8 cellular contexts compared by ENCODE assay signal in genomic region chr2:61536723-61537581, GRCh38. TPM values are rescaled to one million over a fixed set of nuclear protein-coding genes. Genes with fewer than 3 reads are reported as not detected.
DNase-seq lines count a peak whose midpoint lies in the region; ATAC-seq and TF ChIP-seq lines count a peak whose summit lies in the region.

No MANE protein-coding gene starts in this region.

- H4K20me1 ChIP-seq in PC-9 (ENCODE audit: insufficient read depth) = peaks cover 44% of the 10 kb centered on the region

- H2AFZ ChIP-seq in PC-9 = peak overlapping the region; percentile 77

- no peaks in the 10 kb centered on the region for H3K9me3 ChIP-seq in HUES6 (ENCODE audit: control insufficient read depth, insufficient read depth, low read depth, low read length)
- H3K9me3 ChIP-seq in PC-9 (ENCODE audit: insufficient read depth, low read depth) = no peaks in the 10 kb centered on the region
- H3K9me3 ChIP-seq in esophagus squamous epithelium = no peaks in the 10 kb centered on the region

- peak in 2 of 4 donors; percentile 65 to 76 for TF ChIP-seq POLR2A in esophagus squamous epithelium (IDR thresholded peaks at IDR 0.05)

- peak overlapping the region; percentile 92 for H3K4me2 ChIP-seq in PC-9

- DNase-seq in DMS 273 (lab: John Stamatoyannopoulos, UW; ENCODE audit: unreplicated experiment) = peak; percentile 96
- DNase-seq in PC-9 = peak in 1 of 2 experiments; percentile 81
- peak; percentile 82 to 90 for DNase-seq in activated T-cell treated with anti-CD3 and anti-CD28 coated beads, Interleukin-2, amount 50 U/mL, for 72 hours
- peak; percentile 62 for DNase-seq in esophagus squamous epithelium (lab: John Stamatoyannopoulos, UW)
- DNase-seq in myocyte (ENCODE audit: low read depth) = peak; percentile 88
- DNase-seq in stimulated activated CD8-positive, alpha-beta memory T cell treated with anti-CD3 and anti-CD28 coated beads, Interleukin-7, amount 100 ng/mL, for 4 hours (ENCODE audit: low read depth in 2 of 2) = peak; percentile 81 to 82

- H3K27ac Mint-ChIP-seq in activated T-cell treated with anti-CD3 and anti-CD28 coated beads, Interleukin-2, amount 50 U/mL, for 72 hours = peak overlapping the region; percentile 91

- 0 to 1% methylated on average over 9 to 13 of the region's 60 CpGs for WGBS in esophagus squamous epithelium, 2 donors

- peaks cover 9% of the 10 kb centered on the region for H3K4me1 ChIP-seq in HUES6 (ENCODE audit: control insufficient read depth, insufficient read depth, low read length)
- peaks cover 33% of the 10 kb centered on the region for H3K4me1 ChIP-seq in PC-9 (replicated peaks; ENCODE audit: insufficient read depth)
- peaks cover 7 to 52% (median 26%) of the 10 kb centered on the region in 3 donors for H3K4me1 ChIP-seq in esophagus squamous epithelium

- H3K9me3 Mint-ChIP-seq in activated T-cell treated with anti-CD3 and anti-CD28 coated beads, Interleukin-2, amount 50 U/mL, for 72 hours = no peaks in the 10 kb centered on the region

- H3K4me3 ChIP-seq in HUES6 (ENCODE audit: low read depth, low read length) = peak overlapping the region; percentile 79
- peak overlapping the region; percentile 94 for H3K4me3 ChIP-seq in PC-9
- H3K4me3 ChIP-seq in esophagus squamous epithelium = peak overlapping the region; percentile 67 to 91 (median 87)

- peak; percentile 51 for ATAC-seq in GM21423 (IDR thresholded peaks at IDR 0.05; ENCODE audit: unreplicated experiment)
- ATAC-seq in activated T-cell treated with anti-CD3 and anti-CD28 coated beads, Interleukin-2, amount 50 U/mL, for 72 hours (replicated peaks in 1 of 2) = peak; percentile 66

- peaks cover 9 to 12% of the 10 kb centered on the region in 2 donors for H3K36me3 Mint-ChIP-seq in activated T-cell treated with anti-CD3 and anti-CD28 coated beads, Interleukin-2, amount 50 U/mL, for 72 hours (ENCODE audit: insufficient read depth in 2 of 2)

- TSS peak; percentile 75 for BruUV-seq in PC-9 (replicated peaks; lab: Mats Ljungman, UMichigan)

- no peaks in the 10 kb centered on the region for H3K9me2 ChIP-seq in PC-9 (ENCODE audit: insufficient read depth)

- CTCF ChIA-PET in PC-9 (lab: Charles Lee) = interaction anchor here (0.6 kb wide), 1 partner anchor 18 kb away, joined by 3 read pairs; no protein-coding TSS in a partner anchor

- peaks cover 48% of the 10 kb centered on the region for H3K4me1 Mint-ChIP-seq in activated T-cell treated with anti-CD3 and anti-CD28 coated beads, Interleukin-2, amount 50 U/mL, for 72 hours (ENCODE audit: low read depth)

- H3K27ac ChIP-seq in HUES6 (ENCODE audit: low read depth, low read length) (peak overlapping the region; percentile 99), PC-9 (peak overlapping the region; percentile 88), esophagus squamous epithelium (peak overlapping the region; percentile 92 to 100 (median 97))

- no peaks in the 10 kb centered on the region for H3K27me3 Mint-ChIP-seq in activated T-cell treated with anti-CD3 and anti-CD28 coated beads, Interleukin-2, amount 50 U/mL, for 72 hours (ENCODE audit: low read depth)

- no peak for TF ChIP-seq CTCF in PC-9 (conservative IDR thresholded peaks at IDR 0.05)
- no peak for TF ChIP-seq CTCF in esophagus squamous epithelium (IDR thresholded peaks at IDR 0.05)

- peaks cover 18% of the 10 kb centered on the region for H3F3A ChIP-seq in PC-9 (ENCODE audit: insufficient read depth, low read depth)

- intact Hi-C loops in PC-9 (cut with micrococcal nuclease; ENCODE audit: unreplicated experiment) = loop anchor here (10.0 kb wide), 1 partner anchor 348 kb away; the partner anchor contains the start of gene CCT4
- intact Hi-C loops in esophagus squamous epithelium (cut with DNase I) = loop anchor here (5.0 kb wide), 2 partner anchors 65 to 225 kb away; partner anchors contain the start of gene USP34

- H3K9ac ChIP-seq in HUES6 (ENCODE audit: low read length) = peak overlapping the region; percentile 96

- H3K36me3 ChIP-seq in HUES6 (ENCODE audit: control insufficient read depth, insufficient read depth, low read length) (peaks cover 20% of the 10 kb centered on the region; the same call in 1 of the 2 replicates), PC-9 (ENCODE audit: low read depth) (peaks cover 27% of the 10 kb centered on the region), esophagus squamous epithelium (peaks cover 0 to 10% (median 0%) of the 10 kb centered on the region in 3 donors)

- POLR2A ChIA-PET in PC-9 (lab: Charles Lee; ENCODE audit: unreplicated experiment) = interaction anchor here (0.6 kb wide), 2 partner anchors 10 to 133 kb away, joined by 3 to 6 read pairs; no protein-coding TSS in a partner anchor

- H3K4me3 Mint-ChIP-seq in activated T-cell treated with anti-CD3 and anti-CD28 coated beads, Interleukin-2, amount 50 U/mL, for 72 hours = peak overlapping the region; percentile 92 to 94

- H3K79me2 ChIP-seq in PC-9 (ENCODE audit: low read depth) = peaks cover 60% of the 10 kb centered on the region

- H3K27me3 ChIP-seq in HUES6 (ENCODE audit: control insufficient read depth, insufficient read depth, low read length) = no peaks in the 10 kb centered on the region
- H3K27me3 ChIP-seq in PC-9 (ENCODE audit: insufficient read depth, low read depth) = no peaks in the 10 kb centered on the region
- H3K27me3 ChIP-seq in esophagus squamous epithelium = no peaks in the 10 kb centered on the region

RNA-seq across cellular contexts. Expression of gene XPO1, which starts 1.2 kb away (rescaled TPM):
- total RNA-seq in PC-9 (2021) (228 and 236 TPM in 2 replicates), esophagus squamous epithelium (100 to 1,000 TPM in 3 of 4 donors, 10 to 100 TPM in 1; 46.5 to 138 (median 104) TPM), myocyte (137 and 161 TPM in 2 replicates)
- total RNA-seq in activated T-cell treated with anti-CD3 and anti-CD28 coated beads, Interleukin-2, amount 50 U/mL, for 72 hours = 100 to 1,000 TPM; 130 to 161 TPM
- 43.9 TPM for polyA plus RNA-seq in myocyte (2012)
